9 cellular contexts compared by ENCODE assay signal in the genomic region with DNA sequence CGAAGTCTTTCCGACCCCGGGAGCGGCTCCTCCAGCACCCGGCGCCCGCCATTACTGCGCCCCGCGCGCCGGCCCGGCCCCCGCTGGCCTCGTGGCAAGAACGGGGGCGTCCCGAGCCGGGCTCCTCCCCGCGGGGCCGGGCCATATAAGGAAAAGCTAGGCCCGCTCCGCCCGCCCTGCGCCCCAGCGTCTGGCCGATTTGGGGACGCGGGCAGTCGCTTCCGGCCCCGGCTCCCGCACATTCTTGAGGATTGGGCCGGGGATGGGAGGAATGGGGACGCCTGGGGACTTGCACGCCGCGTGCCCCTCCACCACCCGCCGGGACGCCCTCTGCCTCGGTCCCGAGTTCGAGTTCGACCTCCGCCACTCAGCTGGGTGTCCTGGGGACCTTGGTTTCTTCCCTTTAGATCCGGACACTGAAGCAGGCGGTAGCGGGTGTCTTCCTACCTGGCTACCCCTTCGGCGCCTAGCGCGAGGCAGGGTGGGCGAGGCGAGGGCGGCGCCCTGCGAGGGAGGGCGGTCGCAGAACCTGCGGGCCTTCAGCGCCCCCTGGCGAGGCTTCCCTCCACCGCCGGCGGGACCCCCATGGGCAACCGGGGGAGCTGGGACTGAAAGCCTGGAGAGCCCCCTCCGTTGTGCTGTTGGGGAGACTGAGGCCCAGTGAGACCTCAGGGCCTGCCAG. TPM values are rescaled to one million over a fixed set of nuclear protein-coding genes. Genes with fewer than 3 reads are reported as not detected.
DNase-seq lines count a peak whose midpoint lies in the region; ATAC-seq and TF ChIP-seq lines count a peak whose summit lies in the region.
"Had no signal": no experiment of that assay in that cellular context is flagged by ENCODE, and none has a peak within 500 bp of the region (broad histone marks: within the 10 kb centered on the region; RNA-seq: fewer than 3 reads in every experiment).

No MANE protein-coding gene starts in this region.

- peak overlapping the region; percentile 95 for H3K9ac ChIP-seq in Karpas-422 (ENCODE audit: low read length)

- CTCF ChIA-PET in CD8-positive, alpha-beta T cell (lab: Charles Lee): interaction anchor here (0.6 to 4.5 kb wide), 40 partner anchors 9 to 450 kb away, joined by 3 to 52 read pairs (median 4); a partner anchor contains a TSS

- H3K27ac ChIP-seq in CD8-positive, alpha-beta T cell (ENCODE audit: low read depth, low read length): peak overlapping the region; percentile 62
- H3K27ac ChIP-seq in Karpas-422 (ENCODE audit: low read length): peak overlapping the region; percentile 78
- H3K27ac ChIP-seq in layer of hippocampus (ENCODE audit: low read depth, low read length): peak overlapping the region; percentile 98
- H3K27ac ChIP-seq: VCaP had no signal

- H3K4me3 Mint-ChIP-seq in CD8-positive, alpha-beta T cell: peak overlapping the region; percentile 85
- H3K4me3 Mint-ChIP-seq in chondrocyte (ENCODE audit: unreplicated experiment): peak overlapping the region; percentile 83

- DNase-seq in CD8-positive, alpha-beta T cell: peak; percentile 68 to 89 (median 85)
- DNase-seq in Karpas-422 (peak; percentile 97), chondrocyte (ENCODE audit: low spot score) (no peak), NCI-H128 (lab: John Stamatoyannopoulos, UW; ENCODE audit: unreplicated experiment) (no peak)
- DNase-seq in activated CD4-positive, alpha-beta T cell treated with anti-CD3 and anti-CD28 coated beads for 24 hours (ENCODE audit: low read depth in 2 of 2): peak; percentile 78 to 84
- DNase-seq in stimulated activated CD4-positive, alpha-beta T cell treated with anti-CD3 and anti-CD28 coated beads, Interleukin-1b, Interleukin-23, amount 100 ng/mL, for 48 hours: peak; percentile 88

- peaks cover 36% of the 10 kb centered on the region for H3K4me1 Mint-ChIP-seq in CD8-positive, alpha-beta T cell (ENCODE audit: low read depth)
- peaks cover 39% of the 10 kb centered on the region for H3K4me1 Mint-ChIP-seq in chondrocyte (ENCODE audit: low read depth)

- POLR2A ChIA-PET in CD8-positive, alpha-beta T cell (lab: Charles Lee): interaction anchor here (0.5 to 2.2 kb wide), 10 partner anchors 22 to 262 kb away, joined by 3 to 15 read pairs (median 4); a partner anchor contains a TSS

- H3K27me3 ChIP-seq in CD8-positive, alpha-beta T cell (ENCODE audit: insufficient read depth, low read length): no peaks in the 10 kb centered on the region
- H3K27me3 ChIP-seq in Karpas-422 (ENCODE audit: low read length): no peaks in the 10 kb centered on the region
- no peaks in the 10 kb centered on the region for H3K27me3 ChIP-seq in layer of hippocampus (ENCODE audit: control insufficient read depth, insufficient read depth, low read length)

- no peak overlapping the region for H3K27ac Mint-ChIP-seq in CD8-positive, alpha-beta T cell
- peak overlapping the region; percentile 90 for H3K27ac Mint-ChIP-seq in chondrocyte (ENCODE audit: unreplicated experiment)

- no peaks in the 10 kb centered on the region for H3K27me3 Mint-ChIP-seq in CD8-positive, alpha-beta T cell (ENCODE audit: low read depth)
- no peaks in the 10 kb centered on the region for H3K27me3 Mint-ChIP-seq in chondrocyte (ENCODE audit: low read depth)

- H2AFZ ChIP-seq in Karpas-422 (ENCODE audit: low read length): peak overlapping the region; percentile 90; the same call in 1 of the 2 replicates

- H4K20me1 ChIP-seq in Karpas-422 (ENCODE audit: insufficient read depth, low read depth, low read length): no peaks in the 10 kb centered on the region

- H3K4me3 ChIP-seq in CD8-positive, alpha-beta T cell (ENCODE audit: low read depth, low read length): peak overlapping the region; percentile 94
- peak overlapping the region; percentile 90 for H3K4me3 ChIP-seq in Karpas-422 (ENCODE audit: low read length)

- H3K79me2 ChIP-seq in Karpas-422 (ENCODE audit: low read length): peaks cover 13% of the 10 kb centered on the region

- peaks cover 32% of the 10 kb centered on the region for H3K4me1 ChIP-seq in CD8-positive, alpha-beta T cell (ENCODE audit: insufficient read depth, low read length)
- H3K4me1 ChIP-seq in Karpas-422 (ENCODE audit: low read length): peaks cover 65% of the 10 kb centered on the region

- H3K36me3 ChIP-seq in CD8-positive, alpha-beta T cell (ENCODE audit: insufficient read depth, low read length): no peaks in the 10 kb centered on the region
- no peaks in the 10 kb centered on the region for H3K36me3 ChIP-seq in Karpas-422 (ENCODE audit: insufficient read depth, low read length)

- peak overlapping the region; percentile 95 for H3K4me2 ChIP-seq in Karpas-422 (ENCODE audit: low read depth, low read length, poor library complexity, severe bottlenecking)

- peak; percentile 84 for ATAC-seq in CD8-positive, alpha-beta T cell
- ATAC-seq in GM21447 (IDR thresholded peaks at IDR 0.05; ENCODE audit: unreplicated experiment): peak; percentile 55

- H3K36me3 Mint-ChIP-seq in CD8-positive, alpha-beta T cell: no peaks in the 10 kb centered on the region
- H3K36me3 Mint-ChIP-seq in chondrocyte (ENCODE audit: low read depth): peaks cover 3% of the 10 kb centered on the region

- peak; percentile 96 for TF ChIP-seq CTCF in CD8-positive, alpha-beta T cell (IDR thresholded peaks at IDR 0.05)
- peak; percentile 99 for TF ChIP-seq CTCF in chondrocyte (IDR thresholded peaks at IDR 0.05)

- H3K9me2 ChIP-seq in Karpas-422 (replicated peaks; ENCODE audit: insufficient read depth, low read length): no peaks in the 10 kb centered on the region

- no peaks in the 10 kb centered on the region for H3K9me3 ChIP-seq in CD8-positive, alpha-beta T cell (ENCODE audit: low read length)
- H3K9me3 ChIP-seq in Karpas-422 (ENCODE audit: low read length): no peaks in the 10 kb centered on the region

- no peaks in the 10 kb centered on the region for H3K9me3 Mint-ChIP-seq in CD8-positive, alpha-beta T cell
- no peaks in the 10 kb centered on the region for H3K9me3 Mint-ChIP-seq in chondrocyte (ENCODE audit: low read depth)

- intact Hi-C loops in CD8-positive, alpha-beta T cell (cut with DNase I, micrococcal nuclease): loop anchor here (1.0 to 10.0 kb wide), 24 partner anchors 22 to 1480 kb away; a partner anchor contains a TSS

RNA-seq across cellular contexts. Expression of a gene that starts 3.8 kb away (rescaled TPM):
- total RNA-seq in CD8-positive, alpha-beta T cell: 1 to 10 TPM; 4.0 to 4.9 TPM
- total RNA-seq in Karpas-422 (2014; rRNA removed; shearing (Covaris generic); ENCODE audit: low replicate concordance): 23.5 and 27.9 TPM in 2 replicates
- 37.9 to 58.1 TPM (median 47.2 TPM) in 3 replicates for total RNA-seq in chondrocyte

RNA-seq across cellular contexts. Expression of a gene that starts 22.4 kb away (rescaled TPM):
- 10 to 100 TPM; 55.6 to 62.2 TPM for total RNA-seq in CD8-positive, alpha-beta T cell
- 11.1 and 18.5 TPM in 2 replicates for total RNA-seq in Karpas-422 (2014; rRNA removed; shearing (Covaris generic); ENCODE audit: low replicate concordance)
- total RNA-seq in chondrocyte: 200 to 228 TPM (median 217 TPM) in 3 replicates

RNA-seq across cellular contexts. Expression of a gene that starts 37.8 kb away (rescaled TPM):
- total RNA-seq in CD8-positive, alpha-beta T cell: under 1 TPM; 0.11 to 0.14 TPM
- total RNA-seq in Karpas-422 (2014; rRNA removed; shearing (Covaris generic); ENCODE audit: low replicate concordance): 14.4 and 18.3 TPM in 2 replicates
- total RNA-seq in chondrocyte: 3.5 to 5.9 TPM (median 5.2 TPM) in 3 replicates

RNA-seq across cellular contexts. Expression of a gene that starts 55.4 kb away (rescaled TPM):
- total RNA-seq in CD8-positive, alpha-beta T cell: not detected
- not detected in 2 replicates for total RNA-seq in Karpas-422 (2014; rRNA removed; shearing (Covaris generic); ENCODE audit: low replicate concordance)
- total RNA-seq in chondrocyte: 0.07 to 0.13 TPM in 2 of 3 replicates, not detected in the other

Comparison
In these comparisons a context has a peak if more than half of its experiments do, and no peak if none do; other contexts are left out.
1. DNase-seq: peak in CD8-positive, alpha-beta T cell (7 of 7), Karpas-422 (single experiment), activated CD4-positive, alpha-beta T cell treated with anti-CD3 and anti-CD28 coated beads for 24 hours (2 of 2) and stimulated activated CD4-positive, alpha-beta T cell treated with anti-CD3 and anti-CD28 coated beads, Interleukin-1b, Interleukin-23, amount 100 ng/mL, for 48 hours (single experiment); none in chondrocyte (single experiment) and NCI-H128 (single experiment).
2. Peak in every context shown above with its lines, with median percentiles within 50 percentile points of each other: H3K27ac ChIP-seq.